ENCODE assay signal across 8 cellular contexts in the genomic region with DNA sequence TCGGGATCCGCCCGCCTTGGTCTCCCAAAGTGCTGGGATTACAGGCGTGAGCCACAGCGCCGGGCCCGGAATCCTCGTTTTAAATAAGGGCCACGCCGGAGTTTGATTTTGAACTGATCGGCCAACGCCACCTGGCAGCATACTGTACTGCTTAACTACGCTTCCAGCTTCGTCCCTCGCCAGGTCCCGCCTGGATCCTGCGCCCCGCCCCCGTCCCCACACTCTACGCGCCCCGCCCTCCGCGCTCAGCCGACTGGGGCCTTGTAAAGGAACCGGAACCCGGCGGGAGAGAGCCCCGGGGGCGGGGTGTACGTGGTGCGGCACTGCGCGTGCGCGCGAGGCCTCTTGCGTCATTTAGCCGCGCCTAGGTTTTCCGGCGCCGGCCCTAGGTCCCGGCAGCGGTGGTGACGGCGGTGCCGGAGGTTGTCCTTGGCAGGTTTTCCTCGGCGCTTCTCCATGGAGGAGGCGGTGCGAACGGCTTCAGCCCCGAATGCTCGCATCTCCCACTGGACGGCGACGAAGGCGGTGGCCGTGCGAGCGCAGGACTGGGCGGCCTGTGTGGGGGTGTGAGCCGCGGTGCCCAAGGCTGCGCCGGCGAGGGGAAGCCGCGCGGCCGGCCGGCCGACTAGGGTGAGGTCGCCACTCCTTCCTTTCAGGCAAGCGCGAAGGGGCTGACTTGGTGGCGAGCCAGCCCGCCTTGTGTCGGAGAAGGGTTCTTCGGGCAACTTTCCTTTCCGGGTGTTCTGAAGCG. TPM values are rescaled to one million over a fixed set of nuclear protein-coding genes. Genes with fewer than 3 reads are reported as not detected.
DNase-seq lines count a peak whose midpoint lies in the region; ATAC-seq and TF ChIP-seq lines count a peak whose summit lies in the region.

A gene (plus strand): TSS at position 375 of the 751 bp plus-strand sequence. CDS start 13,066 bp downstream, outside the sequence.

- H3K4me3 Mint-ChIP-seq in IgD-negative memory B cell: peak within 1 kb of the TSS; percentile 94 to 98 (median 96)

- no peaks in the 10 kb centered on the region for H3K36me3 Mint-ChIP-seq in IgD-negative memory B cell

- peak within 1 kb of the TSS; percentile 70 to 98 (median 97) for H3K27ac Mint-ChIP-seq in IgD-negative memory B cell

- peaks cover 20 to 25% (median 23%) of the 10 kb centered on the region in 3 donors for H3K4me1 Mint-ChIP-seq in IgD-negative memory B cell

- intact Hi-C loops in mucosa of descending colon (cut with DNase I, micrococcal nuclease): no loop called here

- H3K36me3 ChIP-seq in mucosa of descending colon (ENCODE audit: low read depth): peaks cover 5% of the 10 kb centered on the region

- peak; percentile 94 for DNase-seq in DMS 273 treated with DMSO at 0.1 percent for 48 hours (lab: John Stamatoyannopoulos, UW)
- DNase-seq in OCI-M2 (lab: John Stamatoyannopoulos, UW; ENCODE audit: unreplicated experiment): peak; percentile 93
- peak; percentile 98 for DNase-seq in activated T-cell treated with anti-CD3 and anti-CD28 coated beads for 4 hours
- peak; percentile 98 for DNase-seq in epithelial cell of esophagus (ENCODE audit: low read depth)
- DNase-seq in mucosa of descending colon: peak; percentile 98 to 100 (median 99)
- peak; percentile 98 for DNase-seq in stimulated activated CD8-positive, alpha-beta memory T cell treated with anti-CD3 and anti-CD28 coated beads, Interleukin-4, amount 100 ng/mL, for 24 hours (ENCODE audit: low read depth)

- TF ChIP-seq CTCF in epithelial cell of esophagus (IDR thresholded peaks at IDR 0.05; ENCODE audit: insufficient read depth, low read depth, low read length, missing control alignments) (peak; percentile 11), mucosa of descending colon (IDR thresholded peaks at IDR 0.05) (no peak)

- peaks cover 0 to 3% (median 3%) of the 10 kb centered on the region in 3 donors for H3K9me3 Mint-ChIP-seq in IgD-negative memory B cell

- ATAC-seq in GM21529 (IDR thresholded peaks at IDR 0.05; ENCODE audit: unreplicated experiment): peak; percentile 77
- ATAC-seq in mucosa of descending colon: peak; percentile 97

- no peaks in the 10 kb centered on the region for H3K27me3 Mint-ChIP-seq in IgD-negative memory B cell

- H3K4me1 ChIP-seq in mucosa of descending colon (ENCODE audit: low read depth): peaks cover 17% of the 10 kb centered on the region

- peak within 1 kb of the TSS; percentile 86 for H3K4me3 ChIP-seq in epithelial cell of esophagus (ENCODE audit: low read length)
- peak within 1 kb of the TSS; percentile 74 for H3K4me3 ChIP-seq in mucosa of descending colon

- H3K9me3 ChIP-seq in mucosa of descending colon: peaks cover 2% of the 10 kb centered on the region

RNA-seq across cellular contexts. Expression of the gene that starts here (rescaled TPM):
- polyA plus RNA-seq in IgD-negative memory B cell: 103 TPM
- total RNA-seq in mucosa of descending colon: 10 to 100 TPM; 50.7 to 77.7 (median 71.7) TPM

Comparison
In these comparisons a context has a peak if more than half of its experiments do, and no peak if none do; other contexts are left out.
1. Peak in every context shown above with its lines: DNase-seq, ATAC-seq and H3K4me3 ChIP-seq.